Comparison of ENCODE assay signal across 1 cellular context in the genomic region with DNA sequence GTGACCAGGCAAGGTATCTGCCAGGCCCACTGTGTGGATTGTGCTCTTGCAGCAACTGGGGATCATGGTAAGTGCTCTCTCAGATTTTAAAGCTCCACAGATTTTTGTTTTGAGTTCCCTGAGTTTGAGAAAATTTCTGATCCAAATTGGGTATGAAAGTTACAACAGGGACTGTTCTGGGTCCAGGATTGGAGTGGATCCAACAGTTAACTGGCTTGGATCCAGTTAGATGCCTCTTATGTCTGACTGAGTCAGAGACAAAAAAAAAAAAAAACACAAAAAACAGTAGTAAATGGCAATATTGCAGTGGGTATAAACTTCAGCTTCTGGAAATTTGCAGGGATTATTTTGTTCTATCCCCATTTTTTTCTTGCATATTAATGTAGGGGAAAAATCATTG.
TF ChIP-seq lines count a peak whose summit lies in the region.

No MANE protein-coding gene starts in this region.

TF ChIP-seq in endothelial cell of umbilical vein, 7 proteins besides CTCF, POLR2A, EP300 and RAD21:
- TF ChIP-seq FOS (IDR thresholded peaks at IDR 0.05; ENCODE audit: borderline replicate concordance, insufficient read depth, low read length) (peak; percentile 4), JUN (IDR thresholded peaks at IDR 0.05; ENCODE audit: borderline replicate concordance, insufficient read depth, insufficient read length, low read depth) (no peak)
